Comparison of ENCODE assay signal across 2 cellular contexts in the genomic region with DNA sequence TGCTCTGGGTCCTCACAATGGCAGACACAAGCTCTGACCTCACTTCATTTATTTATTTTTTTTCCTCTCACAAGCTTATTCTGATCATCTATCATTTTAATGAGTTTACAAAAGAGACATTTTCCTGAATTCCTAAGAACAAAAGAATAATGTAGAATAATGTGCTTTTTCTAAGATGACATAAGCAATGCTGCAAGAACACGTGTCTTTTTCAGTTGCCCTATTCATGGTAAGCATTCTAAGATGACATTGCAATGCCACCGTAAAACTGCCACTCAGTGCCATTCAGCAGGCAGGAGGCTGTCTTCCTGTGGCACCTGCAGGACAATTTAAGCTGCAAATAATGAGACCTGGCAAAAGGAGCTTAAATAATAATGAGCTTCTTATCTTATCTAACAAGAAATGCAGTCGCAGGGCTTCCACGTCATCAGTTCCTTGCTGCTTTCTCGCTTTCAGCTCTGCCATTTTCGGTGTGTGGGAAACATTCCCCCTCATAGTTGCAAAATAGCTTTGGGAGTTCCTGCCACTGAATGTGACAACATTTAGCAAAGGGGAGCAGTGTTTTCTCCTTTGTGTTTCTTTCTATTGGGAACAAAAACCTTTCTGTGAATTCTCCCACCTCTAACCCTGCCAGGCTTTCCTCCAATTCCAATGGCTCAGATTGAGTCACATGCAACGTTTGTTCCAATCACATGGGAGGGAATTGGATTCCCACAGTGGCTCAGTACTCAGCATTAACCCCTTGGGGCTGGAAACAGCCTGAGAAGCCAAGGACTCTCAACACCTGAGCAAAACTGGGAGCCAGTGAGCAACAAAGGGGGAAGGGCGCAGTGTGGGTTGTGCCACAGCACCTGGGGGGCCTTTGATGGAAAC.
TF ChIP-seq lines count a peak whose summit lies in the region.

No MANE protein-coding gene starts in this region.

TF ChIP-seq in IMR-90, 13 proteins besides CTCF, POLR2A, EP300 and RAD21:
- TF ChIP-seq RCOR1 (IDR thresholded peaks at IDR 0.05; ENCODE audit: insufficient replicate concordance, low read length) (no peak), MAFK (IDR thresholded peaks at IDR 0.05; ENCODE audit: low read depth, low read length) (no peak), FOS (IDR thresholded peaks at IDR 0.05; ENCODE audit: low read depth, low read length) (no peak), MXI1 (IDR thresholded peaks at IDR 0.05; ENCODE audit: borderline replicate concordance, low read depth, low read length) (no peak), BHLHE40 (IDR thresholded peaks at IDR 0.05; ENCODE audit: low read depth, low read length) (no peak), CEBPB (IDR thresholded peaks at IDR 0.05; ENCODE audit: low read depth, low read length) (no peak), SMC3 (IDR thresholded peaks at IDR 0.05; ENCODE audit: low read depth, low read length) (no peak), NFE2L2 (IDR thresholded peaks at IDR 0.05; ENCODE audit: low read depth, low read length) (no peak), RFX5 (IDR thresholded peaks at IDR 0.05; ENCODE audit: low read depth, low read length) (no peak)
- TF ChIP-seq, protein P1, sequence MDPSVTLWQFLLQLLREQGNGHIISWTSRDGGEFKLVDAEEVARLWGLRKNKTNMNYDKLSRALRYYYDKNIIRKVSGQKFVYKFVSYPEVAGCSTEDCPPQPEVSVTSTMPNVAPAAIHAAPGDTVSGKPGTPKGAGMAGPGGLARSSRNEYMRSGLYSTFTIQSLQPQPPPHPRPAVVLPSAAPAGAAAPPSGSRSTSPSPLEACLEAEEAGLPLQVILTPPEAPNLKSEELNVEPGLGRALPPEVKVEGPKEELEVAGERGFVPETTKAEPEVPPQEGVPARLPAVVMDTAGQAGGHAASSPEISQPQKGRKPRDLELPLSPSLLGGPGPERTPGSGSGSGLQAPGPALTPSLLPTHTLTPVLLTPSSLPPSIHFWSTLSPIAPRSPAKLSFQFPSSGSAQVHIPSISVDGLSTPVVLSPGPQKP (IDR thresholded peaks at IDR 0.05; ENCODE audit: borderline replicate concordance, low read depth, low read length) = no peak

TF ChIP-seq in K562, 482 proteins besides CTCF, POLR2A, EP300 and RAD21:
- TF ChIP-seq, protein P2, sequence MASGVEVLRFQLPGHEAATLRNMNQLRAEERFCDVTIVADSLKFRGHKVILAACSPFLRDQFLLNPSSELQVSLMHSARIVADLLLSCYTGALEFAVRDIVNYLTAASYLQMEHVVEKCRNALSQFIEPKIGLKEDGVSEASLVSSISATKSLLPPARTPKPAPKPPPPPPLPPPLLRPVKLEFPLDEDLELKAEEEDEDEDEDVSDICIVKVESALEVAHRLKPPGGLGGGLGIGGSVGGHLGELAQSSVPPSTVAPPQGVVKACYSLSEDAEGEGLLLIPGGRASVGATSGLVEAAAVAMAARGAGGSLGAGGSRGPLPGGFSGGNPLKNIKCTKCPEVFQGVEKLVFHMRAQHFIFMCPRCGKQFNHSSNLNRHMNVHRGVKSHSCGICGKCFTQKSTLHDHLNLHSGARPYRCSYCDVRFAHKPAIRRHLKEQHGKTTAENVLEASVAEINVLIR (CRISPR knock-in tag; IDR thresholded peaks at IDR 0.05) = peak; percentile 74
- TF ChIP-seq, protein P3, sequence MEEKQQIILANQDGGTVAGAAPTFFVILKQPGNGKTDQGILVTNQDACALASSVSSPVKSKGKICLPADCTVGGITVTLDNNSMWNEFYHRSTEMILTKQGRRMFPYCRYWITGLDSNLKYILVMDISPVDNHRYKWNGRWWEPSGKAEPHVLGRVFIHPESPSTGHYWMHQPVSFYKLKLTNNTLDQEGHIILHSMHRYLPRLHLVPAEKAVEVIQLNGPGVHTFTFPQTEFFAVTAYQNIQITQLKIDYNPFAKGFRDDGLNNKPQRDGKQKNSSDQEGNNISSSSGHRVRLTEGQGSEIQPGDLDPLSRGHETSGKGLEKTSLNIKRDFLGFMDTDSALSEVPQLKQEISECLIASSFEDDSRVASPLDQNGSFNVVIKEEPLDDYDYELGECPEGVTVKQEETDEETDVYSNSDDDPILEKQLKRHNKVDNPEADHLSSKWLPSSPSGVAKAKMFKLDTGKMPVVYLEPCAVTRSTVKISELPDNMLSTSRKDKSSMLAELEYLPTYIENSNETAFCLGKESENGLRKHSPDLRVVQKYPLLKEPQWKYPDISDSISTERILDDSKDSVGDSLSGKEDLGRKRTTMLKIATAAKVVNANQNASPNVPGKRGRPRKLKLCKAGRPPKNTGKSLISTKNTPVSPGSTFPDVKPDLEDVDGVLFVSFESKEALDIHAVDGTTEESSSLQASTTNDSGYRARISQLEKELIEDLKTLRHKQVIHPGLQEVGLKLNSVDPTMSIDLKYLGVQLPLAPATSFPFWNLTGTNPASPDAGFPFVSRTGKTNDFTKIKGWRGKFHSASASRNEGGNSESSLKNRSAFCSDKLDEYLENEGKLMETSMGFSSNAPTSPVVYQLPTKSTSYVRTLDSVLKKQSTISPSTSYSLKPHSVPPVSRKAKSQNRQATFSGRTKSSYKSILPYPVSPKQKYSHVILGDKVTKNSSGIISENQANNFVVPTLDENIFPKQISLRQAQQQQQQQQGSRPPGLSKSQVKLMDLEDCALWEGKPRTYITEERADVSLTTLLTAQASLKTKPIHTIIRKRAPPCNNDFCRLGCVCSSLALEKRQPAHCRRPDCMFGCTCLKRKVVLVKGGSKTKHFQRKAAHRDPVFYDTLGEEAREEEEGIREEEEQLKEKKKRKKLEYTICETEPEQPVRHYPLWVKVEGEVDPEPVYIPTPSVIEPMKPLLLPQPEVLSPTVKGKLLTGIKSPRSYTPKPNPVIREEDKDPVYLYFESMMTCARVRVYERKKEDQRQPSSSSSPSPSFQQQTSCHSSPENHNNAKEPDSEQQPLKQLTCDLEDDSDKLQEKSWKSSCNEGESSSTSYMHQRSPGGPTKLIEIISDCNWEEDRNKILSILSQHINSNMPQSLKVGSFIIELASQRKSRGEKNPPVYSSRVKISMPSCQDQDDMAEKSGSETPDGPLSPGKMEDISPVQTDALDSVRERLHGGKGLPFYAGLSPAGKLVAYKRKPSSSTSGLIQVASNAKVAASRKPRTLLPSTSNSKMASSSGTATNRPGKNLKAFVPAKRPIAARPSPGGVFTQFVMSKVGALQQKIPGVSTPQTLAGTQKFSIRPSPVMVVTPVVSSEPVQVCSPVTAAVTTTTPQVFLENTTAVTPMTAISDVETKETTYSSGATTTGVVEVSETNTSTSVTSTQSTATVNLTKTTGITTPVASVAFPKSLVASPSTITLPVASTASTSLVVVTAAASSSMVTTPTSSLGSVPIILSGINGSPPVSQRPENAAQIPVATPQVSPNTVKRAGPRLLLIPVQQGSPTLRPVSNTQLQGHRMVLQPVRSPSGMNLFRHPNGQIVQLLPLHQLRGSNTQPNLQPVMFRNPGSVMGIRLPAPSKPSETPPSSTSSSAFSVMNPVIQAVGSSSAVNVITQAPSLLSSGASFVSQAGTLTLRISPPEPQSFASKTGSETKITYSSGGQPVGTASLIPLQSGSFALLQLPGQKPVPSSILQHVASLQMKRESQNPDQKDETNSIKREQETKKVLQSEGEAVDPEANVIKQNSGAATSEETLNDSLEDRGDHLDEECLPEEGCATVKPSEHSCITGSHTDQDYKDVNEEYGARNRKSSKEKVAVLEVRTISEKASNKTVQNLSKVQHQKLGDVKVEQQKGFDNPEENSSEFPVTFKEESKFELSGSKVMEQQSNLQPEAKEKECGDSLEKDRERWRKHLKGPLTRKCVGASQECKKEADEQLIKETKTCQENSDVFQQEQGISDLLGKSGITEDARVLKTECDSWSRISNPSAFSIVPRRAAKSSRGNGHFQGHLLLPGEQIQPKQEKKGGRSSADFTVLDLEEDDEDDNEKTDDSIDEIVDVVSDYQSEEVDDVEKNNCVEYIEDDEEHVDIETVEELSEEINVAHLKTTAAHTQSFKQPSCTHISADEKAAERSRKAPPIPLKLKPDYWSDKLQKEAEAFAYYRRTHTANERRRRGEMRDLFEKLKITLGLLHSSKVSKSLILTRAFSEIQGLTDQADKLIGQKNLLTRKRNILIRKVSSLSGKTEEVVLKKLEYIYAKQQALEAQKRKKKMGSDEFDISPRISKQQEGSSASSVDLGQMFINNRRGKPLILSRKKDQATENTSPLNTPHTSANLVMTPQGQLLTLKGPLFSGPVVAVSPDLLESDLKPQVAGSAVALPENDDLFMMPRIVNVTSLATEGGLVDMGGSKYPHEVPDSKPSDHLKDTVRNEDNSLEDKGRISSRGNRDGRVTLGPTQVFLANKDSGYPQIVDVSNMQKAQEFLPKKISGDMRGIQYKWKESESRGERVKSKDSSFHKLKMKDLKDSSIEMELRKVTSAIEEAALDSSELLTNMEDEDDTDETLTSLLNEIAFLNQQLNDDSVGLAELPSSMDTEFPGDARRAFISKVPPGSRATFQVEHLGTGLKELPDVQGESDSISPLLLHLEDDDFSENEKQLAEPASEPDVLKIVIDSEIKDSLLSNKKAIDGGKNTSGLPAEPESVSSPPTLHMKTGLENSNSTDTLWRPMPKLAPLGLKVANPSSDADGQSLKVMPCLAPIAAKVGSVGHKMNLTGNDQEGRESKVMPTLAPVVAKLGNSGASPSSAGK (IDR thresholded peaks at IDR 0.05) = 0 out of 2 replicates have a peak, but pooled peaks have one; percentile 18
- peak; percentile 94 for TF ChIP-seq CREM (IDR thresholded peaks at IDR 0.05; ENCODE audit: low read depth)
- peak in 1 of 3 experiments; percentile 42 for TF ChIP-seq YY1 (IDR thresholded peaks at IDR 0.05; ENCODE audit: borderline replicate concordance in 1 of 3, control insufficient read depth in 1 of 3, extremely low read depth in 1 of 3, insufficient read depth in 3 of 3, insufficient read length in 1 of 3, insufficient replicate concordance in 2 of 3, low read depth in 1 of 3, low read length in 2 of 3)
- TF ChIP-seq EHMT2 (IDR thresholded peaks at IDR 0.05) = peak; percentile 71; the same call in 1 of the 2 replicates
- TF ChIP-seq ATF1 (CRISPR knock-in tag; IDR thresholded peaks at IDR 0.05) = peak; percentile 64
- peak; percentile 90 for TF ChIP-seq ATF1 (tag; IDR thresholded peaks at IDR 0.05)
- peak; percentile 27 for TF ChIP-seq PHF20 (IDR thresholded peaks at IDR 0.05; ENCODE audit: partially characterized antibody)
- TF ChIP-seq CXXC5 (CRISPR knock-in tag; IDR thresholded peaks at IDR 0.05) = no peak
- TF ChIP-seq, protein P4, sequence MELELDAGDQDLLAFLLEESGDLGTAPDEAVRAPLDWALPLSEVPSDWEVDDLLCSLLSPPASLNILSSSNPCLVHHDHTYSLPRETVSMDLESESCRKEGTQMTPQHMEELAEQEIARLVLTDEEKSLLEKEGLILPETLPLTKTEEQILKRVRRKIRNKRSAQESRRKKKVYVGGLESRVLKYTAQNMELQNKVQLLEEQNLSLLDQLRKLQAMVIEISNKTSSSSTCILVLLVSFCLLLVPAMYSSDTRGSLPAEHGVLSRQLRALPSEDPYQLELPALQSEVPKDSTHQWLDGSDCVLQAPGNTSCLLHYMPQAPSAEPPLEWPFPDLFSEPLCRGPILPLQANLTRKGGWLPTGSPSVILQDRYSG (tag; conservative IDR thresholded peaks at IDR 0.05; ENCODE audit: low read depth) = peak; percentile 85; the same call in 1 of the 2 replicates
- TF ChIP-seq TCF7L2 (IDR thresholded peaks at IDR 0.05; ENCODE audit: low read depth, low read length) = no peak
- TF ChIP-seq BACH1 (tag; IDR thresholded peaks at IDR 0.05) = peak; percentile 46; the same call in 1 of the 2 replicates
- TF ChIP-seq MCM7 (IDR thresholded peaks at IDR 0.05) = no peak
- TF ChIP-seq, protein P5, sequence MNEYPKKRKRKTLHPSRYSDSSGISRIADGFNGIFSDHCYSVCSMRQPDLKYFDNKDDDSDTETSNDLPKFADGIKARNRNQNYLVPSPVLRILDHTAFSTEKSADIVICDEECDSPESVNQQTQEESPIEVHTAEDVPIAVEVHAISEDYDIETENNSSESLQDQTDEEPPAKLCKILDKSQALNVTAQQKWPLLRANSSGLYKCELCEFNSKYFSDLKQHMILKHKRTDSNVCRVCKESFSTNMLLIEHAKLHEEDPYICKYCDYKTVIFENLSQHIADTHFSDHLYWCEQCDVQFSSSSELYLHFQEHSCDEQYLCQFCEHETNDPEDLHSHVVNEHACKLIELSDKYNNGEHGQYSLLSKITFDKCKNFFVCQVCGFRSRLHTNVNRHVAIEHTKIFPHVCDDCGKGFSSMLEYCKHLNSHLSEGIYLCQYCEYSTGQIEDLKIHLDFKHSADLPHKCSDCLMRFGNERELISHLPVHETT (CRISPR knock-in tag; conservative IDR thresholded peaks at IDR 0.05 in 1 of 2, IDR thresholded peaks at IDR 0.05 in 1 of 2) = 0 out of 4 replicates have a peak, but pooled peaks of 1 of the 2 experiments have one; percentile 24
- TF ChIP-seq, protein P6, sequence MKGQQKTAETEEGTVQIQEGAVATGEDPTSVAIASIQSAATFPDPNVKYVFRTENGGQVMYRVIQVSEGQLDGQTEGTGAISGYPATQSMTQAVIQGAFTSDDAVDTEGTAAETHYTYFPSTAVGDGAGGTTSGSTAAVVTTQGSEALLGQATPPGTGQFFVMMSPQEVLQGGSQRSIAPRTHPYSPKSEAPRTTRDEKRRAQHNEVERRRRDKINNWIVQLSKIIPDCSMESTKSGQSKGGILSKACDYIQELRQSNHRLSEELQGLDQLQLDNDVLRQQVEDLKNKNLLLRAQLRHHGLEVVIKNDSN (CRISPR knock-in tag; IDR thresholded peaks at IDR 0.05) = 0 out of 2 replicates have a peak, but pooled peaks have one; percentile 17
- peak; percentile 93 for TF ChIP-seq MTA1 (IDR thresholded peaks at IDR 0.05; ENCODE audit: borderline replicate concordance)
- TF ChIP-seq ZKSCAN3 (CRISPR knock-in tag; IDR thresholded peaks at IDR 0.05) = no peak
- TF ChIP-seq EP400 (IDR thresholded peaks at IDR 0.05) = peak; percentile 37
- peak; percentile 64 for TF ChIP-seq CREB1 (IDR thresholded peaks at IDR 0.05)
- peak; percentile 79 for TF ChIP-seq CREB1 (CRISPR knock-in tag; IDR thresholded peaks at IDR 0.05)
- TF ChIP-seq DIDO1 (tag; IDR thresholded peaks at IDR 0.05; ENCODE audit: low read depth) = peak; percentile 85
- TF ChIP-seq L3MBTL2 (IDR thresholded peaks at IDR 0.05) = peak; percentile 15; the same call in 1 of the 2 replicates
